8 cellular contexts compared by ENCODE assay signal in genomic region chr1:2391034-2391384, GRCh38. TPM values are rescaled to one million over a fixed set of nuclear protein-coding genes. Genes with fewer than 3 reads are reported as not detected.
DNase-seq lines count a peak whose midpoint lies in the region; ATAC-seq and TF ChIP-seq lines count a peak whose summit lies in the region.

No MANE protein-coding gene starts in this region.

- peaks cover 7% of the 10 kb centered on the region; the same call in 1 of the 2 replicates for H3K36me3 ChIP-seq in PC-9 (ENCODE audit: low read depth)

- H3K79me2 ChIP-seq in PC-9 (ENCODE audit: low read depth): peaks cover 56% of the 10 kb centered on the region

- TF ChIP-seq CTCF in PC-9 (conservative IDR thresholded peaks at IDR 0.05): no peak
- TF ChIP-seq CTCF in dorsolateral prefrontal cortex (IDR thresholded peaks at IDR 0.05 in 54 of 56, conservative IDR thresholded peaks at IDR 0.05 in 2 of 56; ENCODE audit: low read depth in 1 of 56, partially characterized antibody in 56 of 56): peak in 1 of 56 donors; percentile 6

- peak overlapping the region; percentile 90 for H2AFZ ChIP-seq in PC-9

- H3K27ac ChIP-seq in PC-9 (no peak overlapping the region), dorsolateral prefrontal cortex (peak overlapping the region in 57 of 59 donors; percentile 38 to 93 (median 79))

- peaks cover 19% of the 10 kb centered on the region for H3K4me1 ChIP-seq in PC-9 (replicated peaks; ENCODE audit: insufficient read depth)
- peaks cover 39% of the 10 kb centered on the region for H3K4me1 ChIP-seq in mononuclear cell (ENCODE audit: insufficient read depth, low read length)

- peak overlapping the region; percentile 78 for H3K4me2 ChIP-seq in PC-9

- H4K20me1 ChIP-seq in PC-9 (ENCODE audit: insufficient read depth): peaks cover 28% of the 10 kb centered on the region

- no peaks in the 10 kb centered on the region for H3K9me2 ChIP-seq in PC-9 (ENCODE audit: insufficient read depth)

- H3K9me3 ChIP-seq in PC-9 (ENCODE audit: insufficient read depth, low read depth) (no peaks in the 10 kb centered on the region), mononuclear cell (ENCODE audit: low read depth, low read length) (no peaks in the 10 kb centered on the region)

- peaks cover 6% of the 10 kb centered on the region; the same call in 1 of the 2 replicates for H3F3A ChIP-seq in PC-9 (ENCODE audit: insufficient read depth, low read depth)

- H3K4me3 ChIP-seq in PC-9 (peak overlapping the region; percentile 80), dorsolateral prefrontal cortex (peak overlapping the region; percentile 62 to 100 (median 91)), mononuclear cell (ENCODE audit: low read length) (peak overlapping the region; percentile 68)

- CTCF ChIA-PET in PC-9 (lab: Charles Lee): interaction anchor here (1.0 kb wide), 1 partner anchor 196 kb away, joined by 3 read pairs; the partner anchor contains the start of gene FAAP20

- DNase-seq in Right ventricle myocardium inferior (ENCODE audit: missing footprints): peak; percentile 64
- no peak for DNase-seq in cardiac septum (ENCODE audit: low spot score)
- DNase-seq in PC-9: peak in 1 of 2 experiments; percentile 33
- peak in 1 of 10 donors; percentile 18 for DNase-seq in dorsolateral prefrontal cortex
- DNase-seq in activated gamma-delta T cell treated with Interleukin-2 at 50 U/mL for 16 hours: no peak
- no peak for DNase-seq in NCI-H2171 treated with DMSO at 0.1 percent for 48 hours (lab: John Stamatoyannopoulos, UW)

- no TSS peak for BruUV-seq in PC-9 (replicated peaks; lab: Mats Ljungman, UMichigan)

- POLR2A ChIA-PET in PC-9 (lab: Charles Lee; ENCODE audit: unreplicated experiment): interaction anchor here (0.6 to 0.8 kb wide), 3 partner anchors 186 to 614 kb away, joined by 4 to 9 read pairs (median 5); no protein-coding TSS in a partner anchor

- H3K27me3 ChIP-seq in PC-9 (ENCODE audit: insufficient read depth, low read depth): no peaks in the 10 kb centered on the region
- H3K27me3 ChIP-seq in dorsolateral prefrontal cortex: no peaks in the 10 kb centered on the region
- no peaks in the 10 kb centered on the region for H3K27me3 ChIP-seq in mononuclear cell (ENCODE audit: insufficient read depth, low read length)

- ATAC-seq in Right ventricle myocardium inferior (no peak), HG02852 (IDR thresholded peaks at IDR 0.05; ENCODE audit: unreplicated experiment) (peak; percentile 16)

- intact Hi-C loops in Right ventricle myocardium inferior (cut with DNase I) (no loop called here), cardiac septum (cut with DNase I) (no loop called here), PC-9 (cut with micrococcal nuclease; ENCODE audit: unreplicated experiment) (loop anchor here (1.0 to 5.0 kb wide), 4 partner anchors 21 to 195 kb away; partner anchors contain the start of genes PEX10 and PRXL2B), dorsolateral prefrontal cortex (cut with DNase I) (loop anchor here (1.0 to 5.0 kb wide), 2 partner anchors 21 to 136 kb away; partner anchors contain the start of genes PANK4 (in 1 of the 2) and PEX10 (in 1 of the 2))

RNA-seq across cellular contexts. Expression of gene MORN1, which starts 0.3 kb away (rescaled TPM):
- total RNA-seq in Right ventricle myocardium inferior: 4.9 TPM
- 3.6 TPM for total RNA-seq in cardiac septum
- total RNA-seq in PC-9 (2021): 47.8 and 51.0 TPM in 2 replicates
- 10 to 100 TPM; 14.0 to 39.6 (median 25.8) TPM for total RNA-seq in dorsolateral prefrontal cortex
- 4.2 TPM for total RNA-seq in mononuclear cell

RNA-seq across cellular contexts. Expression of gene RER1, which starts 0.6 kb away (rescaled TPM):
- 85.8 TPM for total RNA-seq in Right ventricle myocardium inferior
- total RNA-seq in cardiac septum: 81.9 TPM
- total RNA-seq in PC-9 (2021): 109 and 131 TPM in 2 replicates
- total RNA-seq in dorsolateral prefrontal cortex: 100 to 1,000 TPM in 3 of 120 experiments, 10 to 100 TPM in 117; 62.7 to 113 (median 81.7) TPM
- 18.8 TPM for total RNA-seq in mononuclear cell

RNA-seq across cellular contexts. Expression of gene PEX10, which starts 21.4 kb away (rescaled TPM):
- total RNA-seq in Right ventricle myocardium inferior (14.5 TPM), cardiac septum (18.1 TPM), PC-9 (2021) (24.3 and 26.3 TPM in 2 replicates), dorsolateral prefrontal cortex (10 to 100 TPM; 15.4 to 34.4 (median 24.5) TPM), mononuclear cell (7.5 TPM)

Comparison
In these comparisons a context has a peak if more than half of its experiments do, and no peak if none do; other contexts are left out.
1. intact Hi-C loops: an anchor here in PC-9 (1.0 to 5.0 kb wide) and dorsolateral prefrontal cortex (1.0 to 5.0 kb wide); none called in Right ventricle myocardium inferior and cardiac septum.